In genomic region chr16:85007815-85008214, GRCh38 we compare ENCODE assay signal across 23 cellular contexts. TPM values are rescaled to one million over a fixed set of nuclear protein-coding genes. Genes with fewer than 3 reads are reported as not detected.
DNase-seq lines count a peak whose midpoint lies in the region; ATAC-seq, FAIRE-seq and TF ChIP-seq lines count a peak whose summit lies in the region.
"Had no signal": no experiment of that assay in that cellular context is flagged by ENCODE, and none has a peak within 500 bp of the region (broad histone marks: within the 10 kb centered on the region; RNA-seq: fewer than 3 reads in every experiment).

No MANE protein-coding gene starts in this region.

- 81% methylated on average over 5 of the region's 5 CpGs for WGBS in GM12878 (ENCODE audit: insufficient coverage, insufficient replicate concordance, low lambda C conversion rate, missing lambda C conversion rate)
- 93 to 98% (median 95%) methylated on average over 5 of the region's 5 CpGs for WGBS in stomach, 5 donors

- no peaks in the 10 kb centered on the region for H3K9me3 Mint-ChIP-seq in Calu3 (ENCODE audit: low read depth, unreplicated experiment)
- no peaks in the 10 kb centered on the region for H3K9me3 Mint-ChIP-seq in naive thymus-derived CD4-positive, alpha-beta T cell
- H3K9me3 Mint-ChIP-seq: WTC11 had no signal

- H3K79me2 ChIP-seq in GM12878 (ENCODE audit: control insufficient read depth, insufficient read depth, low read length): peaks cover 68% of the 10 kb centered on the region

- TF ChIP-seq EP300 in GM12878 (IDR thresholded peaks at IDR 0.05; ENCODE audit: borderline replicate concordance in 1 of 2, control insufficient read depth in 1 of 2, low read depth in 2 of 2, low read length in 2 of 2): no peak
- TF ChIP-seq EP300 in stomach (IDR thresholded peaks at IDR 0.05): no peak

- H3K4me1 ChIP-seq in GM12878 (ENCODE audit: control insufficient read depth, insufficient read depth, low read length): peaks cover 5% of the 10 kb centered on the region
- peaks cover 20 to 36% of the 10 kb centered on the region in 2 donors for H3K4me1 ChIP-seq in naive thymus-derived CD4-positive, alpha-beta T cell (ENCODE audit: control insufficient read depth in 2 of 2, insufficient read depth in 2 of 2, low read length in 2 of 2)
- H3K4me1 ChIP-seq in stomach: peaks cover 78 to 90% (median 82%) of the 10 kb centered on the region in 4 donors

- RAD21 ChIA-PET in GM12878 (lab: Charles Lee; ENCODE audit: unreplicated experiment): no interaction called here

- H3K27me3 ChIP-seq in GM12878 (replicated peaks in 1 of 2; ENCODE audit: control insufficient read depth in 2 of 2, insufficient read depth in 2 of 2, low read length in 1 of 2) (no peaks in the 10 kb centered on the region), stomach (no peaks in the 10 kb centered on the region)
- no peaks in the 10 kb centered on the region for H3K27me3 ChIP-seq in naive thymus-derived CD4-positive, alpha-beta T cell (ENCODE audit: control insufficient read depth in 2 of 2, insufficient read depth in 2 of 2, low read length in 2 of 2)

- TF ChIP-seq POLR2A in GM12878 (IDR thresholded peaks at IDR 0.05; ENCODE audit: low read depth, low read length) (no peak), stomach (IDR thresholded peaks at IDR 0.05) (no peak)

- no peak for FAIRE-seq in GM12878 (lab: Jason Lieb, UNC)
- FAIRE-seq: GM19239, islet of Langerhans had no signal

- in situ Hi-C loops in GM12878 (cut with MboI): no loop called here

- no peaks in the 10 kb centered on the region for H3K27me3 Mint-ChIP-seq in Calu3 (ENCODE audit: unreplicated experiment)
- H3K27me3 Mint-ChIP-seq in naive thymus-derived CD4-positive, alpha-beta T cell: no peaks in the 10 kb centered on the region

- no peak overlapping the region for H2AFZ ChIP-seq in GM12878 (ENCODE audit: control insufficient read depth, low read depth, low read length)
- H2AFZ ChIP-seq: PC-9 had no signal

- CTCF ChIA-PET in Calu3 (lab: Charles Lee): no interaction called here
- CTCF ChIA-PET in GM12878 (lab: Yijun Ruan, JAX): no interaction called here
- CTCF ChIA-PET in naive thymus-derived CD4-positive, alpha-beta T cell (lab: Charles Lee): no interaction called here

- SMC1A ChIA-PET in GM12878 (lab: Charles Lee; ENCODE audit: uncharacterized antibody, unreplicated experiment): interaction anchor here (1.3 to 1.4 kb wide), 2 partner anchors 19 to 37 kb away, joined by 3 to 4 read pairs; partner anchors contain the start of gene KIAA0513

- H4K20me1 ChIP-seq in GM12878 (ENCODE audit: control insufficient read depth, insufficient read depth): no peaks in the 10 kb centered on the region; the same call in 1 of the 2 replicates

- H3K4me2 ChIP-seq in GM12878 (ENCODE audit: control insufficient read depth, insufficient read depth): peak overlapping the region; percentile 38; the same call in 1 of the 2 replicates
- H3K4me2 ChIP-seq: PC-9 had no signal

- peaks cover 55% of the 10 kb centered on the region for H3K36me3 Mint-ChIP-seq in Calu3 (ENCODE audit: insufficient read depth, unreplicated experiment)
- H3K36me3 Mint-ChIP-seq in naive thymus-derived CD4-positive, alpha-beta T cell: peaks cover 0 to 22% (median 3%) of the 10 kb centered on the region in 5 donors
- H3K36me3 Mint-ChIP-seq: WTC11 had no signal

- no peak overlapping the region for H3K9ac ChIP-seq in GM12878 (ENCODE audit: control insufficient read depth, insufficient read depth, low read length)

- H3K4me3 ChIP-seq in GM12878: no peak overlapping the region
- H3K4me3 ChIP-seq in naive thymus-derived CD4-positive, alpha-beta T cell (ENCODE audit: low read length): no peak overlapping the region
- H3K4me3 ChIP-seq in stomach: no peak overlapping the region
- H3K4me3 ChIP-seq: PC-9, prostate gland had no signal

- peak overlapping the region; percentile 72 for H3K27ac Mint-ChIP-seq in Calu3 (ENCODE audit: unreplicated experiment)
- H3K27ac Mint-ChIP-seq in naive thymus-derived CD4-positive, alpha-beta T cell: peak overlapping the region in 5 of 9 donors; percentile 10 to 72 (median 32)

- POLR2A ChIA-PET in GM12878 (lab: Charles Lee): interaction anchor here (0.7 to 1.7 kb wide), 2 partner anchors 19 to 499 kb away, joined by 3 read pairs; no protein-coding TSS in a partner anchor
- POLR2A ChIA-PET in naive thymus-derived CD4-positive, alpha-beta T cell (lab: Charles Lee): interaction anchor here (0.6 kb wide), 2 partner anchors 50 to 252 kb away, joined by 3 read pairs; no protein-coding TSS in a partner anchor

- no peak for TF ChIP-seq RAD21 in GM12878 (IDR thresholded peaks at IDR 0.05; ENCODE audit: insufficient read depth, low read depth, low read length)

- no peak for ATAC-seq in GM12878
- ATAC-seq in naive thymus-derived CD4-positive, alpha-beta T cell: no peak
- no peak for ATAC-seq in HG03045 (IDR thresholded peaks at IDR 0.05; ENCODE audit: unreplicated experiment)
- ATAC-seq in GM21529 (IDR thresholded peaks at IDR 0.05; ENCODE audit: unreplicated experiment): no peak
- ATAC-seq in HG02885 (IDR thresholded peaks at IDR 0.05; ENCODE audit: poor library complexity, unreplicated experiment): no peak
- ATAC-seq: left ventricle myocardium superior, WTC11 had no signal

- BruUV-seq in Calu3 (replicated peaks; lab: Mats Ljungman, UMichigan) (no TSS peak), GM12878 (replicated peaks; lab: Mats Ljungman, UMichigan) (no TSS peak)

- H3K36me3 ChIP-seq in GM12878 (ENCODE audit: control insufficient read depth in 2 of 2, insufficient read depth in 2 of 2, low read length in 1 of 2) (no peaks in the 10 kb centered on the region; a peak in 1 of 4 replicates), stomach (peaks cover 0 to 4% (median 0%) of the 10 kb centered on the region in 4 donors)
- no peaks in the 10 kb centered on the region for H3K36me3 ChIP-seq in naive thymus-derived CD4-positive, alpha-beta T cell (ENCODE audit: control insufficient read depth in 2 of 3, insufficient read depth in 3 of 3, low read length in 3 of 3)
- H3K36me3 ChIP-seq: prostate gland had no signal

- no peak for DNase-seq in Calu3
- no peak for DNase-seq in GM12878 (ENCODE audit: low read depth, low spot score)
- no peak for DNase-seq in naive thymus-derived CD4-positive, alpha-beta T cell
- DNase-seq in stomach: no peak
- DNase-seq in dermis blood vessel endothelial cell: no peak
- DNase-seq: activated CD4-positive, alpha-beta T cell treated with anti-CD3 and anti-CD28 coated beads, Interleukin-2, amount 50 U/mL, for 1 hour; activated CD8-positive, alpha-beta memory T cell treated with anti-CD3 and anti-CD28 coated beads, Interleukin-2, amount 50 U/mL, for 48 hours; C1 segment of cervical spinal cord; effector memory CD4-positive, alpha-beta T cell; KG1; left ventricle myocardium superior; NCI-H1436 treated with DMSO at 0.1 percent for 48 hours; NCI-H446 treated with DMSO at 0.1 percent for 48 hours; PC-9; SIG-M5; SW 1271 had no signal

- H3K4me3 Mint-ChIP-seq in Calu3 (ENCODE audit: low read depth, unreplicated experiment): peak overlapping the region; percentile 45
- H3K4me3 Mint-ChIP-seq in naive thymus-derived CD4-positive, alpha-beta T cell: peak overlapping the region in 6 of 10 donors; percentile 11 to 58 (median 36)
- H3K4me3 Mint-ChIP-seq: WTC11 had no signal

- H3K9me3 ChIP-seq in GM12878 (replicated peaks; ENCODE audit: control insufficient read depth, insufficient read depth, low read length) (no peaks in the 10 kb centered on the region), stomach (no peaks in the 10 kb centered on the region)
- H3K9me3 ChIP-seq in naive thymus-derived CD4-positive, alpha-beta T cell (ENCODE audit: control insufficient read depth in 2 of 3, low read length in 3 of 3): no peaks in the 10 kb centered on the region
- H3K9me3 ChIP-seq: prostate gland had no signal

- TF ChIP-seq CTCF in Calu3 (IDR thresholded peaks at IDR 0.05; ENCODE audit: unreplicated experiment) (no peak), GM12878 (IDR thresholded peaks at IDR 0.05 in 2 of 3, conservative IDR thresholded peaks at IDR 0.05 in 1 of 3; ENCODE audit: control insufficient read depth in 2 of 3, extremely low read depth in 1 of 3, insufficient read depth in 1 of 3, low read depth in 3 of 3, low read length in 3 of 3) (no peak), stomach (IDR thresholded peaks at IDR 0.05) (no peak)

- peaks cover 53% of the 10 kb centered on the region for H3K4me1 Mint-ChIP-seq in Calu3 (ENCODE audit: low read depth, unreplicated experiment)
- H3K4me1 Mint-ChIP-seq in naive thymus-derived CD4-positive, alpha-beta T cell: peaks cover 52 to 84% (median 71%) of the 10 kb centered on the region in 7 donors

- intact Hi-C loops in Calu3 (cut with micrococcal nuclease; ENCODE audit: unreplicated experiment): no loop called here
- intact Hi-C loops in GM12878 (cut with micrococcal nuclease; ENCODE audit: unreplicated experiment): no loop called here
- intact Hi-C loops in naive thymus-derived CD4-positive, alpha-beta T cell (cut with micrococcal nuclease): no loop called here
- intact Hi-C loops in stomach (cut with DNase I; ENCODE audit: low total_unique reads): no loop called here

- H3K27ac ChIP-seq in GM12878 (ENCODE audit: control insufficient read depth, insufficient read depth): no peak overlapping the region
- H3K27ac ChIP-seq in naive thymus-derived CD4-positive, alpha-beta T cell (ENCODE audit: low read depth, low read length): no peak overlapping the region
- peak overlapping the region in 4 of 5 donors; percentile 15 to 95 (median 70) for H3K27ac ChIP-seq in stomach
- H3K27ac ChIP-seq: PC-9 had no signal

RNA-seq across cellular contexts. Expression of gene ZDHHC7, which starts 3.5 kb away (rescaled TPM):
- 100 and 109 TPM in 2 replicates for total RNA-seq in Calu3 (2022)
- 27.1 and 33.1 TPM in 2 replicates for total RNA-seq in GM12878 (2013; cell fraction: nucleolus; rRNA removed)
- total RNA-seq in GM12878 (2014; rRNA removed): 21.7 and 26.0 TPM in 2 replicates
- 17.9 and 18.8 TPM in 2 replicates for total RNA-seq in GM12878 (2014; rRNA removed; fragmentation: Illumina TruSeq; extraction: Trizol)
- 23.3 and 23.8 TPM in 2 replicates for total RNA-seq in GM12878 (2021)
- 13.8 TPM for polyA plus RNA-seq in GM12878 (2011; ENCODE audit: low read depth)
- 12.6 and 19.4 TPM in 2 replicates for polyA plus RNA-seq in GM12878 (2011; rRNA removed)
- polyA plus RNA-seq in GM12878 (2011; cell fraction: cytosol; rRNA removed): 33.2 and 37.3 TPM in 2 replicates
- 26.3 and 37.5 TPM in 2 replicates for polyA plus RNA-seq in GM12878 (2011; cell fraction: nucleus; rRNA removed)
- 18.0 and 19.3 TPM in 2 replicates for polyA plus RNA-seq in GM12878 (2012)
- polyA plus RNA-seq in GM12878 (2014; fragmentation: Illumina TruSeq; extraction: Trizol): 25.4 and 29.0 TPM in 2 replicates
- 1 to 10 TPM in 1 of 2 experiments, under 1 TPM in 1; 0.87 to 2.8 TPM for polyA plus RNA-seq in GM12878 (2014; fragmentation: Nextera tagmentation; extraction: Ambion mirVana)
- 21.4 and 22.3 TPM in 2 replicates for polyA plus RNA-seq in GM12878 (2014; rRNA removed)
- 10 to 100 TPM; 12.9 to 20.7 TPM for polyA plus RNA-seq in GM12878 (2016; fragmentation: Nextera tagmentation; extraction: Ambion mirVana)
- polyA minus RNA-seq in GM12878 (2011; rRNA and poly(A)+ RNA removed): 11.7 and 18.3 TPM in 2 replicates
- 6.9 and 10.5 TPM in 2 replicates for polyA minus RNA-seq in GM12878 (2011; cell fraction: cytosol; rRNA and poly(A)+ RNA removed)
- 6.6 and 9.9 TPM in 2 replicates for polyA minus RNA-seq in GM12878 (2011; cell fraction: nucleus; rRNA and poly(A)+ RNA removed)
- 10 to 100 TPM; 31.7 to 62.2 (median 33.4) TPM for total RNA-seq in naive thymus-derived CD4-positive, alpha-beta T cell
- polyA plus RNA-seq in naive thymus-derived CD4-positive, alpha-beta T cell: 10 to 100 TPM; 33.2 to 47.7 TPM
- 100 to 1,000 TPM in 2 of 5 donors, 10 to 100 TPM in 3; 54.3 to 358 (median 58.1) TPM for total RNA-seq in stomach
- polyA plus RNA-seq in stomach: 10 to 100 TPM; 15.0 to 23.0 (median 15.4) TPM
- total RNA-seq in dermis blood vessel endothelial cell: 61.6 and 63.6 TPM in 2 replicates

RNA-seq across cellular contexts. Expression of gene KIAA0513, which starts 19.8 kb away (rescaled TPM):
- total RNA-seq in Calu3 (2022): 12.4 and 15.1 TPM in 2 replicates
- 3.5 and 4.8 TPM in 2 replicates for total RNA-seq in GM12878 (2013; cell fraction: nucleolus; rRNA removed)
- 1.8 and 2.3 TPM in 2 replicates for total RNA-seq in GM12878 (2014; rRNA removed)
- total RNA-seq in GM12878 (2014; rRNA removed; fragmentation: Illumina TruSeq; extraction: Trizol): 2.3 and 2.4 TPM in 2 replicates
- total RNA-seq in GM12878 (2021): 4.3 and 4.6 TPM in 2 replicates
- polyA plus RNA-seq in GM12878 (2011; ENCODE audit: low read depth): 1.4 TPM
- 0.29 and 0.65 TPM in 2 replicates for polyA plus RNA-seq in GM12878 (2011; rRNA removed)
- 0.79 and 0.81 TPM in 2 replicates for polyA plus RNA-seq in GM12878 (2011; cell fraction: cytosol; rRNA removed)
- polyA plus RNA-seq in GM12878 (2011; cell fraction: nucleus; rRNA removed): 1.0 and 1.1 TPM in 2 replicates
- 3.0 and 3.8 TPM in 2 replicates for polyA plus RNA-seq in GM12878 (2012)
- polyA plus RNA-seq in GM12878 (2014; fragmentation: Illumina TruSeq; extraction: Trizol): 1.2 and 2.2 TPM in 2 replicates
- under 1 TPM; 0.14 to 0.22 TPM for polyA plus RNA-seq in GM12878 (2014; fragmentation: Nextera tagmentation; extraction: Ambion mirVana)
- polyA plus RNA-seq in GM12878 (2014; rRNA removed): 2.4 and 3.5 TPM in 2 replicates
- polyA plus RNA-seq in GM12878 (2016; fragmentation: Nextera tagmentation; extraction: Ambion mirVana): 1 to 10 TPM; 1.5 to 5.8 TPM
- polyA minus RNA-seq in GM12878 (2011; rRNA and poly(A)+ RNA removed): 0.82 and 1.2 TPM in 2 replicates
- 0.10 TPM in 1 of 2 replicates, not detected in the other for polyA minus RNA-seq in GM12878 (2011; cell fraction: cytosol; rRNA and poly(A)+ RNA removed)
- 0.85 and 1.4 TPM in 2 replicates for polyA minus RNA-seq in GM12878 (2011; cell fraction: nucleus; rRNA and poly(A)+ RNA removed)
- 10 to 100 TPM in 4 of 5 experiments, 1 to 10 TPM in 1; 9.5 to 28.9 (median 15.1) TPM for total RNA-seq in naive thymus-derived CD4-positive, alpha-beta T cell
- 1 to 10 TPM; 6.9 to 7.9 TPM for polyA plus RNA-seq in naive thymus-derived CD4-positive, alpha-beta T cell
- total RNA-seq in stomach: 10 to 100 TPM; 13.3 to 40.6 (median 17.6) TPM
- 10 to 100 TPM in 1 of 3 donors, 1 to 10 TPM in 2; 3.6 to 10.2 (median 8.4) TPM for polyA plus RNA-seq in stomach
- total RNA-seq in dermis blood vessel endothelial cell: 19.9 and 26.1 TPM in 2 replicates

Comparison
In these comparisons a context has a peak if more than half of its experiments do, and no peak if none do; other contexts are left out.
1. H3K27ac ChIP-seq: peak in stomach (4 of 5); none in GM12878 (single experiment) and naive thymus-derived CD4-positive, alpha-beta T cell (single experiment).